8 cellular contexts compared by ENCODE assay signal in the genomic region with DNA sequence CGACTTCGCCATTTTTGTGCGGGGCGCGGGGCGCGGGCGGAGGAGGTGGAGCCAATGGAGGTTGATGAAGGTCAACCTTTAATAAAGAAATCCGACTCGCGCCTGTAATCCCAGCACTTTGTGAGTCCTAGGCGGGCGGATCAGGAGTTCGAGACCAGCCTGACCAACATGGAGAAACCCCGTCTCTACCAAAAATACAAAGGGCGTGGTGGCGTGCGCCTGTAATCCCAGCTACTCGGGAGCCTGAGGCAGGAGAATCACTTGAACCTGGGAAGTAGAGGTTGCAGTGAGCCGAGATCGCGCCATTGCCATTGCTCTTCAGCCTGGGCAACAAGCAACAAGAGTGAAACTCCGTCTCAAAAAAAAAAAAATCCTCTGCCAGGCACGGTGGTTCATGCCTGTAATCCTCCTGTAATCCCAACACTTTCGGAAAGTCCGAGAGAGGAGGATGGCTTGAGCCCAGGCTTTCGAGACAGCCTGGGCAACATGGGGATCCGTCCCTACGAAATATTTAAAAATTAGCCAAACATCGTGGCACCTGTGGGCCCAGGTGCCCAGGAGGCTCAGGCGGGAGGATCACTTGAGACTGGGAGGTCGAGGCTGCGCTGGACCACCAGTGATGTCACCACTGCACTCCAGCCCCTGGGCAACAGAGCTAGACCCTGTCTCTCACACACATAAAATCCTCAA. TPM values are rescaled to one million over a fixed set of nuclear protein-coding genes. Genes with fewer than 3 reads are reported as not detected.
DNase-seq lines count a peak whose midpoint lies in the region; ATAC-seq and TF ChIP-seq lines count a peak whose summit lies in the region.

No MANE protein-coding gene starts in this region.

- TF ChIP-seq CTCF in GM06990 (IDR thresholded peaks at IDR 0.05; ENCODE audit: insufficient read depth, low read length, poor library complexity, severe bottlenecking) = no peak
- no peak for TF ChIP-seq CTCF in fibroblast of mammary gland (conservative IDR thresholded peaks at IDR 0.05; ENCODE audit: control insufficient read depth, insufficient read depth, low read depth, low read length)
- TF ChIP-seq CTCF in retinal pigment epithelial cell (conservative IDR thresholded peaks at IDR 0.05; ENCODE audit: low read depth, low read length) = no peak

- H3K4me1 ChIP-seq in SJSA1 (replicated peaks) = peaks cover 14% of the 10 kb centered on the region

- H3K9me3 ChIP-seq in SJSA1 (replicated peaks) = no peaks in the 10 kb centered on the region

- DNase-seq in GM06990 (ENCODE audit: extremely low read depth, insufficient read length) = no peak
- no peak for DNase-seq in SJSA1 (ENCODE audit: low read depth in 1 of 2, low spot score in 2 of 2)
- DNase-seq in fibroblast of mammary gland (ENCODE audit: low read depth) = no peak
- DNase-seq in retinal pigment epithelial cell (ENCODE audit: low read depth) = no peak
- no peak for DNase-seq in HK-2 (ENCODE audit: unreplicated experiment)
- no peak for DNase-seq in NCI-H128 (lab: John Stamatoyannopoulos, UW; ENCODE audit: unreplicated experiment)
- DNase-seq in cortex of kidney (lab: John Stamatoyannopoulos, UW) = no peak

- no peak for ATAC-seq in GM21529 (IDR thresholded peaks at IDR 0.05; ENCODE audit: unreplicated experiment)

- H3K27ac ChIP-seq in SJSA1 = no peak overlapping the region

- peak overlapping the region; percentile 49 for H3K4me3 ChIP-seq in GM06990 (replicated peaks; ENCODE audit: low read depth, low read length)
- H3K4me3 ChIP-seq in SJSA1 = peak overlapping the region; percentile 94
- peak overlapping the region; percentile 15 for H3K4me3 ChIP-seq in fibroblast of mammary gland (ENCODE audit: control insufficient read depth, low read depth, low read length)
- H3K4me3 ChIP-seq in retinal pigment epithelial cell (ENCODE audit: low read length) = peak overlapping the region; percentile 9

- H3K27me3 ChIP-seq in GM06990 (replicated peaks; ENCODE audit: control insufficient read depth, insufficient read depth, low read length) (no peaks in the 10 kb centered on the region), SJSA1 (replicated peaks) (no peaks in the 10 kb centered on the region)

- H3K36me3 ChIP-seq in GM06990 (ENCODE audit: control insufficient read depth, insufficient read depth, low read length) (peaks cover 23% of the 10 kb centered on the region), SJSA1 (peaks cover 40% of the 10 kb centered on the region)

RNA-seq across cellular contexts. Expression of a gene that starts 0.5 kb away (rescaled TPM):
- total RNA-seq in SJSA1 (2014; rRNA removed; shearing (Covaris generic)) = 87.4 and 101 TPM in 2 replicates

RNA-seq across cellular contexts. Expression of a gene that starts 4.3 kb away (rescaled TPM):
- not detected in 2 replicates for total RNA-seq in SJSA1 (2014; rRNA removed; shearing (Covaris generic))

RNA-seq across cellular contexts. Expression of a gene that starts 11.3 kb away (rescaled TPM):
- total RNA-seq in SJSA1 (2014; rRNA removed; shearing (Covaris generic)) = not detected in 2 replicates

RNA-seq across cellular contexts. Expression of a gene that starts 13.9 kb away (rescaled TPM):
- total RNA-seq in SJSA1 (2014; rRNA removed; shearing (Covaris generic)) = not detected in 2 replicates

RNA-seq across cellular contexts. Expression of a gene that starts 16.0 kb away (rescaled TPM):
- 2.1 and 3.1 TPM in 2 replicates for total RNA-seq in SJSA1 (2014; rRNA removed; shearing (Covaris generic))

Comparison
In these comparisons a context has a peak if more than half of its experiments do, and no peak if none do; other contexts are left out.
1. H3K4me3 ChIP-seq: peak in every context shown above with its lines; median percentile 94 in SJSA1; 49 in GM06990; 15 in fibroblast of mammary gland; 9 in retinal pigment epithelial cell.